Comparison of ENCODE assay signal across 19 cellular contexts in the genomic region with DNA sequence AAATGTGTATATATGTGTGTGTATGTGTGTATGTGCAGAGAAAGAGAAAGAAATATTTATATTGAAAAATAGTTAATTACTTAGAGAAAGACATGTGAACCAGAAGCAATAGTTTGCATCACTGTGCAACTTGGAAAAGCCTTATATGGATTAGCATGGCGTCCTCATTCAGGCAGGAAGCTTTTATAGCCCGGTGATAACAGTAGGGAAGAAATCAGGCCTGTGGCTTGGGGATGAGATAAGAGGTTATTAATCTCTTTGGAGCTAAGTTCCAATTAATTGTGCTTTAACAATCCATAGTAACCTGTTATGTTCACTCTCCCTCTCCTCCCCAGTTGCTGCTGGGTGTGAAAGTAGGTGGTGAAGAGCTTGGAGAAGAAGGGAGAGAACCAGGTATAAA. TPM values are rescaled to one million over a fixed set of nuclear protein-coding genes. Genes with fewer than 3 reads are reported as not detected.
A peak's percentile ranks its signal among the peaks of the same experiment; 100 is the strongest.
DNase-seq lines count a peak whose midpoint lies in the region; ATAC-seq and TF ChIP-seq lines count a peak whose summit lies in the region.
"Had no signal": no experiment of that assay in that cellular context is flagged by ENCODE, and none has a peak within 500 bp of the region (broad histone marks: within the 10 kb centered on the region; RNA-seq: fewer than 3 reads in every experiment).

No MANE protein-coding gene starts in this region.

- no peak overlapping the region for H2BK120ac ChIP-seq in IMR-90 (ENCODE audit: low read depth, low read length)
- no peak overlapping the region for H2BK120ac ChIP-seq in mesenchymal stem cell (ENCODE audit: low read depth, low read length)

- peaks cover 3% of the 10 kb centered on the region for H3K27me3 Mint-ChIP-seq in progenitor cell of endocrine pancreas
- H3K27me3 Mint-ChIP-seq: CD4-positive, alpha-beta T cell had no signal

- no peak overlapping the region for H4K5ac ChIP-seq in IMR-90 (ENCODE audit: low read depth, low read length)

- no peak overlapping the region for H4K8ac ChIP-seq in IMR-90 (ENCODE audit: low read depth in 2 of 2, low read length in 2 of 2)
- H4K8ac ChIP-seq in mesenchymal stem cell (ENCODE audit: low read length), result no peak overlapping the region

- H3K9me3 Mint-ChIP-seq in progenitor cell of endocrine pancreas (ENCODE audit: low read depth), result peaks cover 15% of the 10 kb centered on the region
- H3K9me3 Mint-ChIP-seq: CD8-positive, alpha-beta T cell had no signal

- intact Hi-C loops in IMR-90 (cut with micrococcal nuclease) (no loop called here), posterior cingulate gyrus (cut with DNase I) (no loop called here)

- H2BK15ac ChIP-seq in IMR-90 (ENCODE audit: low read depth, low read length) (no peak overlapping the region), mesenchymal stem cell (ENCODE audit: low read depth, poor library complexity, severe bottlenecking) (no peak overlapping the region)

- no peak overlapping the region for H3K4me2 ChIP-seq in IMR-90 (ENCODE audit: low read depth, low read length)
- no peak overlapping the region for H3K4me2 ChIP-seq in mesenchymal stem cell (ENCODE audit: low read length, poor library complexity, severe bottlenecking)
- H3K4me2 ChIP-seq: BLaER1 treated with 17β-estradiol and CSF1 and Interleukin-3, amounts not matched to agents 10 nM and 100 nM had no signal

- peak overlapping the region; percentile 59; the same call in 1 of the 2 replicates for H2AK5ac ChIP-seq in IMR-90 (ENCODE audit: low read depth, low read length)
- no peak overlapping the region for H2AK5ac ChIP-seq in mesenchymal stem cell (ENCODE audit: low read length, severe bottlenecking)

- no peak overlapping the region for H3K4ac ChIP-seq in IMR-90 (ENCODE audit: low read depth, low read length)
- no peak overlapping the region for H3K4ac ChIP-seq in mesenchymal stem cell (ENCODE audit: low read depth in 1 of 2, low read length in 2 of 2)

- H3K9me1 ChIP-seq in IMR-90 (ENCODE audit: insufficient read depth, low read length), result no peaks in the 10 kb centered on the region

- H2AFZ ChIP-seq in IMR-90 (replicated peaks; ENCODE audit: low read length, poor library complexity), result no peak overlapping the region
- no peak overlapping the region for H2AFZ ChIP-seq in mesenchymal stem cell (ENCODE audit: low read depth, low read length)

- H3K27ac Mint-ChIP-seq in progenitor cell of endocrine pancreas, result peak overlapping the region; percentile 61
- H3K27ac Mint-ChIP-seq: B cell; CD4-positive, alpha-beta T cell; CD8-positive, alpha-beta T cell had no signal

- CTCF ChIA-PET in IMR-90 (lab: Yijun Ruan, JAX), result no interaction called here

- H2BK20ac ChIP-seq in IMR-90 (ENCODE audit: low read depth, low read length), result no peak overlapping the region

- peaks cover 17% of the 10 kb centered on the region for H3K36me3 Mint-ChIP-seq in progenitor cell of endocrine pancreas (ENCODE audit: insufficient read depth)
- H3K36me3 Mint-ChIP-seq: CD8-positive, alpha-beta T cell had no signal

- TF ChIP-seq CTCF in IMR-90 (conservative IDR thresholded peaks at IDR 0.05; ENCODE audit: low read depth, low read length) (no peak), progenitor cell of endocrine pancreas (IDR thresholded peaks at IDR 0.05; ENCODE audit: unreplicated experiment) (no peak)

- no peak overlapping the region for H2AK9ac ChIP-seq in IMR-90 (replicated peaks; ENCODE audit: low read depth, low read length, poor library complexity)

- no peaks in the 10 kb centered on the region for H3K36me3 ChIP-seq in IMR-90 (ENCODE audit: control insufficient read depth, insufficient read depth, low read length)
- H3K36me3 ChIP-seq in mesenchymal stem cell (ENCODE audit: control insufficient read depth in 1 of 2, insufficient read depth in 2 of 2, low read depth in 1 of 2, low read length in 2 of 2), result no peaks in the 10 kb centered on the region
- H3K36me3 ChIP-seq: BLaER1 treated with 17β-estradiol and CSF1 and Interleukin-3, amounts not matched to agents 10 nM and 100 nM had no signal

- no peak overlapping the region for H2BK12ac ChIP-seq in mesenchymal stem cell (ENCODE audit: low read length in 2 of 2)

- H3K79me1 ChIP-seq in IMR-90 (ENCODE audit: low read depth in 1 of 2, low read length in 2 of 2) (no peaks in the 10 kb centered on the region), mesenchymal stem cell (replicated peaks; ENCODE audit: low read length, poor library complexity, severe bottlenecking) (no peaks in the 10 kb centered on the region)

- no CpG with 5 or more reads among the region's 2 CpGs for WGBS in IMR-90 (ENCODE audit: extremely low coverage in 2 of 2, insufficient read length in 1 of 2), 2 experiments
- WGBS in mesenchymal stem cell, result 72% methylated on average over 2 of the region's 2 CpGs

- no peak overlapping the region for H3K4me3 Mint-ChIP-seq in progenitor cell of endocrine pancreas (ENCODE audit: low read depth)
- H3K4me3 Mint-ChIP-seq: B cell; CD4-positive, alpha-beta T cell; CD8-positive, alpha-beta T cell had no signal

- no peaks in the 10 kb centered on the region for H3K9me3 ChIP-seq in IMR-90 (ENCODE audit: control insufficient read depth, insufficient read depth, low read length)
- no peaks in the 10 kb centered on the region for H3K9me3 ChIP-seq in mesenchymal stem cell (ENCODE audit: control insufficient read depth, low read length)
- H3K9me3 ChIP-seq: Caco-2 had no signal

- H3K4me1 Mint-ChIP-seq in progenitor cell of endocrine pancreas (ENCODE audit: low read depth), result peaks cover 5% of the 10 kb centered on the region

- H3K4me1 ChIP-seq in IMR-90 (ENCODE audit: control insufficient read depth, insufficient read depth, low read length) (no peaks in the 10 kb centered on the region; the same call in 1 of the 2 replicates), mesenchymal stem cell (ENCODE audit: control insufficient read depth, insufficient read depth, low read depth, low read length) (no peaks in the 10 kb centered on the region)
- H3K4me1 ChIP-seq: Caco-2 had no signal

- H4K91ac ChIP-seq in IMR-90 (ENCODE audit: insufficient read depth, low read depth, low read length) (no peak overlapping the region), mesenchymal stem cell (ENCODE audit: low read length) (peak overlapping the region; percentile 3)

- in situ Hi-C loops in IMR-90 (cut with MboI; ENCODE audit: low sequenced_read_pairs), result no loop called here

- H3K27me3 ChIP-seq in IMR-90 (ENCODE audit: control insufficient read depth, insufficient read depth, low read length) (no peaks in the 10 kb centered on the region), mesenchymal stem cell (ENCODE audit: control insufficient read depth in 1 of 2, insufficient read depth in 1 of 2, low read length in 2 of 2) (no peaks in the 10 kb centered on the region)
- H3K27me3 ChIP-seq: BLaER1 treated with 17β-estradiol and CSF1 and Interleukin-3, amounts not matched to agents 10 nM and 100 nM had no signal

- no peak overlapping the region for H3K56ac ChIP-seq in IMR-90 (ENCODE audit: extremely low read depth, insufficient read depth, low read length)

- no peak overlapping the region for H2BK5ac ChIP-seq in IMR-90 (ENCODE audit: low read depth, low read length, poor library complexity, severe bottlenecking)
- no peak overlapping the region for H2BK5ac ChIP-seq in mesenchymal stem cell (ENCODE audit: low read depth, low read length, poor library complexity, severe bottlenecking)

- no peaks in the 10 kb centered on the region for H4K20me1 ChIP-seq in IMR-90 (ENCODE audit: insufficient read depth, low read length)
- H4K20me1 ChIP-seq: BLaER1 treated with 17β-estradiol and CSF1 and Interleukin-3, amounts not matched to agents 10 nM and 100 nM had no signal

- POLR2A ChIA-PET in IMR-90 (lab: Charles Lee; ENCODE audit: unreplicated experiment), result no interaction called here

- no peak overlapping the region for H3K4me3 ChIP-seq in IMR-90 (ENCODE audit: insufficient read depth, low read depth, low read length)
- H3K4me3 ChIP-seq in mesenchymal stem cell (ENCODE audit: insufficient read depth in 1 of 2, low read depth in 1 of 2, low read length in 2 of 2), result no peak overlapping the region
- H3K4me3 ChIP-seq: BLaER1 treated with 17β-estradiol and CSF1 and Interleukin-3, amounts not matched to agents 10 nM and 100 nM had no signal

- no peak for TF ChIP-seq POLR2A in IMR-90 (IDR thresholded peaks at IDR 0.05; ENCODE audit: low read depth, low read length)

- H3K14ac ChIP-seq in IMR-90 (replicated peaks; ENCODE audit: low read depth, low read length), result 0 out of 2 replicates have a peak overlapping the region, but pooled peaks have one; percentile 51
- H3K14ac ChIP-seq in mesenchymal stem cell (ENCODE audit: low read length in 2 of 2), result no peak overlapping the region

- dilution Hi-C loops in IMR-90 (cut with HindIII; ENCODE audit: low sequenced_read_pairs, unreplicated experiment), result no loop called here

- H3K18ac ChIP-seq in IMR-90 (ENCODE audit: low read depth, low read length) (no peak overlapping the region), mesenchymal stem cell (ENCODE audit: low read depth in 1 of 2, low read length in 2 of 2) (no peak overlapping the region)

- TF ChIP-seq RAD21 in IMR-90 (IDR thresholded peaks at IDR 0.05; ENCODE audit: low read length), result no peak

- H3K27ac ChIP-seq in IMR-90 (ENCODE audit: insufficient read depth, low read length) (no peak overlapping the region), mesenchymal stem cell (ENCODE audit: low read length, poor library complexity, severe bottlenecking) (no peak overlapping the region)
- H3K27ac ChIP-seq: BLaER1 treated with 17β-estradiol and CSF1 and Interleukin-3, amounts not matched to agents 10 nM and 100 nM; C4-2B had no signal

- no peak overlapping the region for H3K23ac ChIP-seq in IMR-90 (ENCODE audit: low read depth, low read length)
- no peak overlapping the region for H3K23ac ChIP-seq in mesenchymal stem cell (ENCODE audit: low read length in 2 of 2)

- no peak for DNase-seq in IMR-90
- peak; percentile 57 for DNase-seq in amniotic epithelial cell (ENCODE audit: low read depth)
- no peak for DNase-seq in mesenchymal stem cell
- no peak for DNase-seq in progenitor cell of endocrine pancreas (ENCODE audit: low spot score, unreplicated experiment)
- no peak for DNase-seq in T1000 (lab: John Stamatoyannopoulos, UW)
- no peak for DNase-seq in NCI-H1048 (lab: John Stamatoyannopoulos, UW)
- no peak for DNase-seq in posterior cingulate gyrus
- no peak for DNase-seq in NCI-H2227 (lab: John Stamatoyannopoulos, UW; ENCODE audit: unreplicated experiment)
- DNase-seq: 8988T; ACHN; Caco-2; Calu3; CD4-positive, alpha-beta T cell; CD8-positive, alpha-beta T cell; DMS79 treated with DMSO at 0.1 percent for 48 hours; GF-D8 had no signal

- no TSS peak for BruUV-seq in IMR-90 (replicated peaks; lab: Mats Ljungman, UMichigan)

- no peak for ATAC-seq in IMR-90 (ENCODE audit: low read depth)
- ATAC-seq: CD8-positive, alpha-beta T cell had no signal

- H3K9ac ChIP-seq in IMR-90 (ENCODE audit: low read depth, low read length) (no peak overlapping the region), mesenchymal stem cell (ENCODE audit: low read length) (no peak overlapping the region)
- H3K9ac ChIP-seq: BLaER1 treated with 17β-estradiol and CSF1 and Interleukin-3, amounts not matched to agents 10 nM and 100 nM had no signal

RNA-seq across cellular contexts. Expression of a gene that starts 36.5 kb away (rescaled TPM):
- 18.1 and 21.7 TPM in 2 replicates for total RNA-seq in IMR-90 (2012; rRNA removed)
- 3.9 and 5.2 TPM in 2 replicates for polyA plus RNA-seq in IMR-90 (2012; rRNA removed)
- polyA plus RNA-seq in IMR-90 (2012; cell fraction: cytosol; rRNA removed), result 1.2 and 1.7 TPM in 2 replicates
- 0.24 and 1.7 TPM in 2 replicates for polyA plus RNA-seq in IMR-90 (2012; cell fraction: nucleus; rRNA removed; ENCODE audit: low replicate concordance)
- 16.7 TPM for polyA plus RNA-seq in mesenchymal stem cell (2013, experiment 1 of 2)
- 17.1 TPM for polyA plus RNA-seq in mesenchymal stem cell (2013, experiment 2 of 2)
- 6.0 and 6.2 TPM in 2 replicates for total RNA-seq in progenitor cell of endocrine pancreas

RNA-seq across cellular contexts. Expression of a gene that starts 58.5 kb away (rescaled TPM):
- total RNA-seq in IMR-90 (2012; rRNA removed) (6.8 and 7.5 TPM in 2 replicates), progenitor cell of endocrine pancreas (0.20 and 0.34 TPM in 2 replicates)
- polyA plus RNA-seq in IMR-90 (2012; rRNA removed), result 4.5 and 6.1 TPM in 2 replicates
- polyA plus RNA-seq in IMR-90 (2012; cell fraction: cytosol; rRNA removed), result 1.2 and 2.8 TPM in 2 replicates
- 0.23 and 3.1 TPM in 2 replicates for polyA plus RNA-seq in IMR-90 (2012; cell fraction: nucleus; rRNA removed; ENCODE audit: low replicate concordance)
- 26.8 TPM for polyA plus RNA-seq in mesenchymal stem cell (2013, experiment 1 of 2)
- polyA plus RNA-seq in mesenchymal stem cell (2013, experiment 2 of 2), result 26.9 TPM
